ENCODE assay signal across 2 cellular contexts in genomic region chr15:76312540-76313174, GRCh38.
TF ChIP-seq lines count a peak whose summit lies in the region.

No MANE protein-coding gene starts in this region.

TF ChIP-seq in HEK293, 187 proteins besides CTCF, POLR2A, EP300 and RAD21 (continued from another document and continues in another):
- TF ChIP-seq ZNF768 (tag by site-specific recombination; IDR thresholded peaks at IDR 0.05) (no peak), ZBTB49 (tag by site-specific recombination; IDR thresholded peaks at IDR 0.05; ENCODE audit: low read depth) (no peak), ZSCAN16 (tag by site-specific recombination; IDR thresholded peaks at IDR 0.05) (no peak), ZNF701 (tag by site-specific recombination; IDR thresholded peaks at IDR 0.05) (no peak), ZNF280D (tag by site-specific recombination; IDR thresholded peaks at IDR 0.05) (no peak), ZBTB11 (tag by site-specific recombination; conservative IDR thresholded peaks at IDR 0.05; ENCODE audit: low read depth) (no peak), ZNF433 (tag by site-specific recombination; IDR thresholded peaks at IDR 0.05; ENCODE audit: low read depth) (no peak), ZNF140 (tag by site-specific recombination; IDR thresholded peaks at IDR 0.05) (no peak), ZNF24 (tag by site-specific recombination; IDR thresholded peaks at IDR 0.05) (peak; percentile 39; the same call in 1 of the 2 replicates), ZIC2 (tag by site-specific recombination; IDR thresholded peaks at IDR 0.05) (no peak), ZNF600 (tag by site-specific recombination; IDR thresholded peaks at IDR 0.05) (peak; percentile 70), ZEB2 (tag by site-specific recombination; IDR thresholded peaks at IDR 0.05) (0 out of 2 replicates have a peak, but pooled peaks have one; percentile 22), ZNF394 (tag by site-specific recombination; IDR thresholded peaks at IDR 0.05; ENCODE audit: borderline replicate concordance) (no peak), ZNF560 (tag by site-specific recombination; IDR thresholded peaks at IDR 0.05; ENCODE audit: borderline replicate concordance) (no peak), ZXDB (tag by site-specific recombination; IDR thresholded peaks at IDR 0.05) (peak; percentile 68; the same call in 1 of the 2 replicates), ZNF843 (tag by site-specific recombination; IDR thresholded peaks at IDR 0.05) (no peak), ZSCAN5A (tag by site-specific recombination; IDR thresholded peaks at IDR 0.05) (no peak), ZBTB21 (tag by site-specific recombination; IDR thresholded peaks at IDR 0.05) (peak; percentile 16; the same call in 1 of the 2 replicates), ZFP3 (tag by site-specific recombination; IDR thresholded peaks at IDR 0.05; ENCODE audit: low read depth) (no peak), ZNF37A (tag by site-specific recombination; IDR thresholded peaks at IDR 0.05) (no peak), ZNF623 (tag by site-specific recombination; IDR thresholded peaks at IDR 0.05) (no peak)

TF ChIP-seq in HepG2, 621 proteins besides CTCF, POLR2A, EP300 and RAD21 (continued from another document and continues in another):
- TF ChIP-seq ZBTB10 (CRISPR knock-in tag; IDR thresholded peaks at IDR 0.05; ENCODE audit: borderline replicate concordance) (no peak), HES4 (CRISPR knock-in tag; IDR thresholded peaks at IDR 0.05; ENCODE audit: borderline replicate concordance) (no peak), JUNB (CRISPR knock-in tag; IDR thresholded peaks at IDR 0.05; ENCODE audit: borderline replicate concordance) (peak; percentile 55; the same call in 1 of the 2 replicates), IKZF5 (CRISPR knock-in tag; IDR thresholded peaks at IDR 0.05) (no peak), NRL (CRISPR knock-in tag; IDR thresholded peaks at IDR 0.05; ENCODE audit: borderline replicate concordance) (no peak), SRSF4 (IDR thresholded peaks at IDR 0.05; ENCODE audit: low read depth, low read length, poor library complexity, severe bottlenecking) (no peak), ZNF598 (CRISPR knock-in tag; IDR thresholded peaks at IDR 0.05; ENCODE audit: borderline replicate concordance) (no peak), ZNF792 (CRISPR knock-in tag; IDR thresholded peaks at IDR 0.05) (no peak), HMG20B (CRISPR knock-in tag; conservative IDR thresholded peaks at IDR 0.05) (no peak), ZSCAN29 (CRISPR knock-in tag; conservative IDR thresholded peaks at IDR 0.05) (no peak), RBM39 (IDR thresholded peaks at IDR 0.05; ENCODE audit: low read depth, low read length, poor library complexity, severe bottlenecking) (no peak), HDAC6 (IDR thresholded peaks at IDR 0.05; ENCODE audit: low read depth, low read length) (no peak), SOX13 (IDR thresholded peaks at IDR 0.05) (no peak), SOX13 (CRISPR knock-in tag; conservative IDR thresholded peaks at IDR 0.05 in 1 of 2, IDR thresholded peaks at IDR 0.05 in 1 of 2) (peak in 1 of 2 experiments; percentile 49; a peak in 1 of 4 replicates), NCOR1 (IDR thresholded peaks at IDR 0.05; ENCODE audit: borderline replicate concordance, low read length) (no peak), ZNF280B (CRISPR knock-in tag; IDR thresholded peaks at IDR 0.05; ENCODE audit: borderline replicate concordance) (no peak), PAWR (CRISPR knock-in tag; IDR thresholded peaks at IDR 0.05; ENCODE audit: borderline replicate concordance) (no peak), KLF11 (CRISPR knock-in tag; IDR thresholded peaks at IDR 0.05) (no peak), LCORL (IDR thresholded peaks at IDR 0.05) (no peak), LCORL (CRISPR knock-in tag; IDR thresholded peaks at IDR 0.05) (peak; percentile 41; the same call in 1 of the 2 replicates), MXI1 (IDR thresholded peaks at IDR 0.05; ENCODE audit: borderline replicate concordance, low read depth, low read length) (no peak; the same call in 2 of the 3 replicates), ZNF234 (CRISPR knock-in tag; conservative IDR thresholded peaks at IDR 0.05) (no peak), CERS6 (CRISPR knock-in tag; IDR thresholded peaks at IDR 0.05) (no peak), DBP (CRISPR knock-in tag; IDR thresholded peaks at IDR 0.05; ENCODE audit: not compliant biosample characterization) (no peak), ZNF263 (CRISPR knock-in tag; IDR thresholded peaks at IDR 0.05) (no peak), ZNF24 (IDR thresholded peaks at IDR 0.05) (no peak), PLRG1 (conservative IDR thresholded peaks at IDR 0.05) (no peak), NFATC3 (CRISPR knock-in tag; IDR thresholded peaks at IDR 0.05) (no peak), STAT5B (CRISPR knock-in tag; IDR thresholded peaks at IDR 0.05) (no peak), GMEB2 (CRISPR knock-in tag; IDR thresholded peaks at IDR 0.05; ENCODE audit: low read depth) (no peak), ZNF34 (CRISPR knock-in tag; IDR thresholded peaks at IDR 0.05; ENCODE audit: borderline replicate concordance) (no peak), HMGA1 (CRISPR knock-in tag; conservative IDR thresholded peaks at IDR 0.05) (no peak), ZNF891 (CRISPR knock-in tag; IDR thresholded peaks at IDR 0.05) (no peak), NFAT5 (CRISPR knock-in tag; IDR thresholded peaks at IDR 0.05) (no peak), ZNF724P (CRISPR knock-in tag; IDR thresholded peaks at IDR 0.05; ENCODE audit: borderline replicate concordance) (no peak), TCF7 (IDR thresholded peaks at IDR 0.05; ENCODE audit: low read depth) (no peak), ZBTB2 (CRISPR knock-in tag; IDR thresholded peaks at IDR 0.05; ENCODE audit: low read depth) (no peak), SRSF1 (optimal IDR thresholded peaks at IDR 0.05; ENCODE audit: low read depth, low read length) (no peak), RARA (CRISPR knock-in tag; IDR thresholded peaks at IDR 0.05) (peak; percentile 39), ZNF510 (CRISPR knock-in tag; IDR thresholded peaks at IDR 0.05; ENCODE audit: low read depth) (no peak), KAT8 (CRISPR knock-in tag; IDR thresholded peaks at IDR 0.05) (0 out of 2 replicates have a peak, but pooled peaks have one; percentile 25), KDM6A (CRISPR knock-in tag; IDR thresholded peaks at IDR 0.05; ENCODE audit: low read depth) (0 out of 2 replicates have a peak, but pooled peaks have one; percentile 35), GTF2F1 (IDR thresholded peaks at IDR 0.05; ENCODE audit: low read length) (no peak), MED1 (CRISPR knock-in tag; IDR thresholded peaks at IDR 0.05) (0 out of 2 replicates have a peak, but pooled peaks have one; percentile 30), ZNF446 (CRISPR knock-in tag; IDR thresholded peaks at IDR 0.05) (no peak)
